Comparison of ENCODE assay signal across 20 cellular contexts in the genomic region with DNA sequence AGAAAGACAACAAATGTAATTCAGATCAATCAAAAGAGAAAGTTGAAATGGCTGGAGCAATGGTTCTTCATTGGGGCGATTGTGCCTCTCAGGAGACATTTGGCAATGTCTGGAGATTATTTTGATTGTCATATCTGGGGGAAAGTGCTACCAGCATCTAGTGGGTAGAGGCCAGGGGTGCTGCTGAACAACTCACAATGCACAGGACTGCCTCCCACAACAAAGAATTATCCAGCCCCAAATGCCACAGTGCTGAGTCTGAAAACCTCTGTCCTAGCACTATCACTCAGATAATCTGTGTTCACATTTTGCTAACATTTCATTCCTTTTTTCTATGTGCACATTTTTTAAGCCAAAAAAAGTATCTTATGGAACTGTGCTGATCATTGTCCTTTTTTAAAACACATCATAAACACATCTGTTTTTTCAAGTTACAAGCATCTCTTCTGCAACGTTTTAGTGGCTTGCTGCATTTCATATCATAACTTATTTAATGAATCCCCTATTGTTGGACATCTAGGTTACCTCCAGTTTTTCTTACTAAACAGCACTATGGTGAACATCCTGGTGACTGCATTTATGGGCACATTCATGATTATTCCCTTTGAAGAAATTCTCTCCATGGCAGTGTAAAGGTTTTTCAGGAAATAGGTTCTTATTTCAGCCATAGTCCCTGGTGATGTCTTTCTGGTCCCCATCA.
DNase-seq lines count a peak whose midpoint lies in the region; TF ChIP-seq lines count a peak whose summit lies in the region.
"Had no signal": no experiment of that assay in that cellular context is flagged by ENCODE, and none has a peak within 500 bp of the region (broad histone marks: within the 10 kb centered on the region; RNA-seq: fewer than 3 reads in every experiment).

No MANE protein-coding gene starts in this region.

- H3K27ac ChIP-seq in GM23248 = no peak overlapping the region
- no peak overlapping the region for H3K27ac ChIP-seq in PC-9
- peak overlapping the region; percentile 24 for H3K27ac ChIP-seq in brain microvascular endothelial cell

- no peak overlapping the region for H3K4me3 Mint-ChIP-seq in activated CD4-positive, alpha-beta memory T cell treated with anti-CD3 and anti-CD28 coated beads for 36 hours
- no peak overlapping the region for H3K4me3 Mint-ChIP-seq in activated CD4-positive, alpha-beta memory T cell treated with anti-CD3 and anti-CD28 coated beads, Interleukin-2, amount 10 ng/mL, durations not matched to agents 7 days and 5 days
- no peak overlapping the region for H3K4me3 Mint-ChIP-seq in glutamatergic neuron (ENCODE audit: unreplicated experiment)
- H3K4me3 Mint-ChIP-seq: B cell, CD14-positive monocyte, IgD-negative memory B cell had no signal

- H3K27me3 Mint-ChIP-seq in activated CD4-positive, alpha-beta memory T cell treated with anti-CD3 and anti-CD28 coated beads for 36 hours = no peaks in the 10 kb centered on the region
- peaks cover 2% of the 10 kb centered on the region for H3K27me3 Mint-ChIP-seq in activated CD4-positive, alpha-beta memory T cell treated with anti-CD3 and anti-CD28 coated beads, Interleukin-2, amount 10 ng/mL, durations not matched to agents 7 days and 5 days
- H3K27me3 Mint-ChIP-seq in glutamatergic neuron (ENCODE audit: unreplicated experiment) = peaks cover 4% of the 10 kb centered on the region

- H3K4me3 ChIP-seq in GM23248 (no peak overlapping the region), PC-9 (no peak overlapping the region), brain microvascular endothelial cell (ENCODE audit: low read depth, low read length) (no peak overlapping the region)
- H3K4me3 ChIP-seq: Peyer's patch had no signal

- H3K79me2 ChIP-seq in GM23248 (ENCODE audit: insufficient read depth) = no peaks in the 10 kb centered on the region
- no peaks in the 10 kb centered on the region for H3K79me2 ChIP-seq in PC-9 (ENCODE audit: low read depth)

- H3K4me2 ChIP-seq in GM23248 (ENCODE audit: unreplicated experiment) = no peak overlapping the region
- 0 out of 2 replicates have a peak overlapping the region, but pooled peaks have one; percentile 3 for H3K4me2 ChIP-seq in PC-9

- CTCF ChIA-PET in activated CD4-positive, alpha-beta memory T cell treated with anti-CD3 and anti-CD28 coated beads for 36 hours (lab: Charles Lee) = no interaction called here
- CTCF ChIA-PET in activated CD4-positive, alpha-beta memory T cell treated with anti-CD3 and anti-CD28 coated beads, Interleukin-2, amount 10 ng/mL, durations not matched to agents 7 days and 5 days (lab: Charles Lee) = interaction anchor here (0.5 to 0.7 kb wide), 2 partner anchors 217 to 227 kb away, joined by 3 read pairs; no protein-coding TSS in a partner anchor
- CTCF ChIA-PET in PC-9 (lab: Charles Lee) = interaction anchor here (0.6 kb wide), 1 partner anchor 31 kb away, joined by 3 read pairs; no protein-coding TSS in a partner anchor

- intact Hi-C loops in activated CD4-positive, alpha-beta memory T cell treated with anti-CD3 and anti-CD28 coated beads for 36 hours (cut with micrococcal nuclease) = loop anchor here (10.0 kb wide), 1 partner anchor 291 kb away; the partner anchor contains the start of gene SLC29A3
- intact Hi-C loops in PC-9 (cut with micrococcal nuclease; ENCODE audit: unreplicated experiment) = no loop called here

- POLR2A ChIA-PET in activated CD4-positive, alpha-beta memory T cell treated with anti-CD3 and anti-CD28 coated beads for 36 hours (lab: Charles Lee) = no interaction called here
- POLR2A ChIA-PET in activated CD4-positive, alpha-beta memory T cell treated with anti-CD3 and anti-CD28 coated beads, Interleukin-2, amount 10 ng/mL, durations not matched to agents 7 days and 5 days (lab: Charles Lee) = no interaction called here
- POLR2A ChIA-PET in PC-9 (lab: Charles Lee; ENCODE audit: unreplicated experiment) = no interaction called here

- H3K9me2 ChIP-seq in GM23248 (ENCODE audit: insufficient read depth) (no peaks in the 10 kb centered on the region), PC-9 (ENCODE audit: insufficient read depth) (no peaks in the 10 kb centered on the region)

- TF ChIP-seq CTCF in PC-9 (conservative IDR thresholded peaks at IDR 0.05) (no peak), brain microvascular endothelial cell (IDR thresholded peaks at IDR 0.05; ENCODE audit: low read depth, low read length, missing control alignments) (no peak), glutamatergic neuron (IDR thresholded peaks at IDR 0.05; ENCODE audit: partially characterized antibody, unreplicated experiment) (no peak)

- peaks cover 16% of the 10 kb centered on the region for H3F3A ChIP-seq in GM23248 (ENCODE audit: insufficient read depth)
- peaks cover 30% of the 10 kb centered on the region; the same call in 1 of the 2 replicates for H3F3A ChIP-seq in PC-9 (ENCODE audit: insufficient read depth, low read depth)

- 0 out of 2 replicates have a peak, but pooled peaks cover 5% of the 10 kb centered on the region for H3K27me3 ChIP-seq in GM23248 (replicated peaks; ENCODE audit: insufficient read depth)
- no peaks in the 10 kb centered on the region for H3K27me3 ChIP-seq in PC-9 (ENCODE audit: insufficient read depth, low read depth)
- no peaks in the 10 kb centered on the region for H3K27me3 ChIP-seq in brain microvascular endothelial cell (replicated peaks)
- H3K27me3 ChIP-seq: Peyer's patch had no signal

- H3K9me3 ChIP-seq in GM23248 (ENCODE audit: low read depth) (no peaks in the 10 kb centered on the region), PC-9 (ENCODE audit: insufficient read depth, low read depth) (no peaks in the 10 kb centered on the region)
- H3K9me3 ChIP-seq: Peyer's patch had no signal

- H2AFZ ChIP-seq in GM23248 (no peak overlapping the region), PC-9 (no peak overlapping the region)

- peak; percentile 19 for DNase-seq in activated CD4-positive, alpha-beta memory T cell treated with anti-CD3 and anti-CD28 coated beads for 36 hours
- DNase-seq in activated CD4-positive, alpha-beta memory T cell treated with anti-CD3 and anti-CD28 coated beads, Interleukin-2, amount 10 ng/mL, durations not matched to agents 7 days and 5 days = no peak
- DNase-seq in GM23248 (peak; percentile 44), PC-9 (no peak), brain microvascular endothelial cell (peak; percentile 33), iPS-NIHi11 (ENCODE audit: low spot score) (no peak), activated gamma-delta T cell (lab: John Stamatoyannopoulos, UW) (no peak), glutamatergic neuron (no peak)
- DNase-seq: GDM1; Karpas-422; MV-4-11; NCI-H1105 treated with DMSO at 0.1 percent for 48 hours; NCI-H2029 treated with DMSO at 0.1 percent for 48 hours; NCI-H345; NCI-H774; NK-92 treated with Interleukin-12 subunit alpha and Interleukin-12 subunit beta, amount 100 ng/mL, for 24 hours had no signal

- H3K4me1 Mint-ChIP-seq in activated CD4-positive, alpha-beta memory T cell treated with anti-CD3 and anti-CD28 coated beads for 36 hours (ENCODE audit: low read depth) = peaks cover 9% of the 10 kb centered on the region
- H3K4me1 Mint-ChIP-seq in activated CD4-positive, alpha-beta memory T cell treated with anti-CD3 and anti-CD28 coated beads, Interleukin-2, amount 10 ng/mL, durations not matched to agents 7 days and 5 days = peaks cover 7% of the 10 kb centered on the region
- peaks cover 26% of the 10 kb centered on the region for H3K4me1 Mint-ChIP-seq in glutamatergic neuron (ENCODE audit: low read depth, unreplicated experiment)

- no peak overlapping the region for H3K27ac Mint-ChIP-seq in activated CD4-positive, alpha-beta memory T cell treated with anti-CD3 and anti-CD28 coated beads for 36 hours
- no peak overlapping the region for H3K27ac Mint-ChIP-seq in activated CD4-positive, alpha-beta memory T cell treated with anti-CD3 and anti-CD28 coated beads, Interleukin-2, amount 10 ng/mL, durations not matched to agents 7 days and 5 days
- H3K27ac Mint-ChIP-seq in glutamatergic neuron (ENCODE audit: unreplicated experiment) = no peak overlapping the region
- H3K27ac Mint-ChIP-seq: B cell, IgD-negative memory B cell had no signal

- H3K9ac ChIP-seq in GM23248 = no peak overlapping the region

- WGBS in GM23248 (ENCODE audit: low coverage in 1 of 2, low lambda C conversion rate in 2 of 2, missing lambda C conversion rate in 2 of 2), 2 experiments = 25 to 30% methylated on average over 2 of the region's 2 CpGs

- no TSS peak for BruUV-seq in PC-9 (replicated peaks; lab: Mats Ljungman, UMichigan)

- in situ Hi-C loops in GM23248 (cut with MboI) (no loop called here), brain microvascular endothelial cell (cut with HindIII; ENCODE audit: low pct_ligation_motif_present, low sequenced_read_pairs) (no loop called here)

- H4K20me1 ChIP-seq in GM23248 (ENCODE audit: insufficient read depth) (no peaks in the 10 kb centered on the region), PC-9 (ENCODE audit: insufficient read depth) (no peaks in the 10 kb centered on the region)

- no peaks in the 10 kb centered on the region for H3K36me3 Mint-ChIP-seq in activated CD4-positive, alpha-beta memory T cell treated with anti-CD3 and anti-CD28 coated beads for 36 hours
- no peaks in the 10 kb centered on the region for H3K36me3 Mint-ChIP-seq in activated CD4-positive, alpha-beta memory T cell treated with anti-CD3 and anti-CD28 coated beads, Interleukin-2, amount 10 ng/mL, durations not matched to agents 7 days and 5 days (ENCODE audit: low read depth)
- no peaks in the 10 kb centered on the region for H3K36me3 Mint-ChIP-seq in glutamatergic neuron (ENCODE audit: unreplicated experiment)
- H3K36me3 Mint-ChIP-seq: CD14-positive monocyte, IgD-negative memory B cell had no signal

- H3K4me1 ChIP-seq in GM23248 (ENCODE audit: insufficient read depth) = peaks cover 18% of the 10 kb centered on the region
- peaks cover 24% of the 10 kb centered on the region for H3K4me1 ChIP-seq in PC-9 (replicated peaks; ENCODE audit: insufficient read depth)

- H3K36me3 ChIP-seq in GM23248 (ENCODE audit: low read depth) (no peaks in the 10 kb centered on the region), PC-9 (ENCODE audit: low read depth) (no peaks in the 10 kb centered on the region), brain microvascular endothelial cell (replicated peaks) (no peaks in the 10 kb centered on the region)
- H3K36me3 ChIP-seq: Peyer's patch had no signal

- H3K9me3 Mint-ChIP-seq in activated CD4-positive, alpha-beta memory T cell treated with anti-CD3 and anti-CD28 coated beads for 36 hours = no peaks in the 10 kb centered on the region
- no peaks in the 10 kb centered on the region for H3K9me3 Mint-ChIP-seq in activated CD4-positive, alpha-beta memory T cell treated with anti-CD3 and anti-CD28 coated beads, Interleukin-2, amount 10 ng/mL, durations not matched to agents 7 days and 5 days
- H3K9me3 Mint-ChIP-seq in glutamatergic neuron (ENCODE audit: unreplicated experiment) = peaks cover 4% of the 10 kb centered on the region
- H3K9me3 Mint-ChIP-seq: CD14-positive monocyte, IgD-negative memory B cell had no signal

Comparison
In these comparisons a context has a peak if more than half of its experiments do, and no peak if none do; other contexts are left out.
1. DNase-seq: peak in activated CD4-positive, alpha-beta memory T cell treated with anti-CD3 and anti-CD28 coated beads for 36 hours (single experiment), GM23248 (single experiment) and brain microvascular endothelial cell (single experiment); none in activated CD4-positive, alpha-beta memory T cell treated with anti-CD3 and anti-CD28 coated beads, Interleukin-2, amount 10 ng/mL, durations not matched to agents 7 days and 5 days (single experiment), PC-9 (0 of 2), iPS-NIHi11 (single experiment), activated gamma-delta T cell (single experiment) and glutamatergic neuron (single experiment).